In genomic region chr20:34719242-34720017, GRCh38 we compare ENCODE assay signal across 7 cellular contexts. TPM values are rescaled to one million over a fixed set of nuclear protein-coding genes. Genes with fewer than 3 reads are reported as not detected.
A peak's percentile ranks its signal among the peaks of the same experiment; 100 is the strongest.
DNase-seq lines count a peak whose midpoint lies in the region; ATAC-seq, FAIRE-seq and TF ChIP-seq lines count a peak whose summit lies in the region.
"Not testable (repeated sequence)": the region's sequence is repeated elsewhere in the genome, so short reads cannot be mapped to it uniquely, and the experiment has no call there.

No MANE protein-coding gene starts in this region.

- ATAC-seq in GM18519 (IDR thresholded peaks at IDR 0.05; ENCODE audit: low FRiP score, unreplicated experiment) (peak; percentile 68), GM19395 (IDR thresholded peaks at IDR 0.05; ENCODE audit: unreplicated experiment) (peak; percentile 89), GM21619 (IDR thresholded peaks at IDR 0.05; ENCODE audit: unreplicated experiment) (peak; percentile 88), HG02938 (IDR thresholded peaks at IDR 0.05; ENCODE audit: unreplicated experiment) (peak; percentile 84), HG03342 (IDR thresholded peaks at IDR 0.05; ENCODE audit: unreplicated experiment) (peak; percentile 78)
- not testable (repeated sequence) for ATAC-seq in K562

- not testable (repeated sequence) for TF ChIP-seq CTCF in K562 (IDR thresholded peaks at IDR 0.05 in 2 of 3, conservative IDR thresholded peaks at IDR 0.05 in 1 of 3; ENCODE audit: insufficient read depth in 2 of 3, low read depth in 1 of 3, low read length in 3 of 3)

- not testable (repeated sequence) for H3K27me3 ChIP-seq in K562 (ENCODE audit: control insufficient read depth in 2 of 2, insufficient read depth in 2 of 2, low read length in 2 of 2)

- H3K4me3 ChIP-seq in K562, result not testable (repeated sequence)

- not testable (repeated sequence) for TF ChIP-seq POLR2A in K562 (conservative IDR thresholded peaks at IDR 0.05)

- DNase-seq in NCI-H526 (lab: John Stamatoyannopoulos, UW), result peak; percentile 78 to 90
- not testable (repeated sequence) for DNase-seq in K562 (ENCODE audit: extremely low read depth in 1 of 4, low spot score in 3 of 4)

- POLR2A ChIA-PET in K562 (lab: Yijun Ruan, JAX), result interaction anchor here (0.6 to 0.9 kb wide), 3 partner anchors 13 to 122 kb away, joined by 3 to 4 read pairs (median 3); no protein-coding TSS in a partner anchor

- H3K9ac ChIP-seq in K562 (ENCODE audit: insufficient read depth in 1 of 2, low read depth in 2 of 2, low read length in 2 of 2), result not testable (repeated sequence)

- intact Hi-C loops in K562 (cut with micrococcal nuclease), result not testable (repeated sequence)

- TF ChIP-seq EP300 in K562 (IDR thresholded peaks at IDR 0.05; ENCODE audit: low read length), result not testable (repeated sequence)

- H2AFZ ChIP-seq in K562 (ENCODE audit: low read depth, low read length), result not testable (repeated sequence)

- peaks cover 26% of the 10 kb centered on the region; the same call in 2 of the 3 replicates for H3K36me3 ChIP-seq in K562 (ENCODE audit: control insufficient read depth, insufficient read depth, low read length)

- not testable (repeated sequence) for H3K9me1 ChIP-seq in K562 (ENCODE audit: control insufficient read depth, insufficient read depth, low read length)

- H3K27ac ChIP-seq in K562 (ENCODE audit: extremely low read depth, low read depth, low read length), result not testable (repeated sequence)

- WGBS in K562 (ENCODE audit: insufficient coverage, low coverage, missing lambda C conversion rate), result 88% methylated on average over 12 of the region's 13 CpGs

- H3K4me2 ChIP-seq in K562 (ENCODE audit: insufficient read depth, low read length), result not testable (repeated sequence)

- TF ChIP-seq RAD21 in K562 (CRISPR knock-in tag; conservative IDR thresholded peaks at IDR 0.05 in 1 of 2, IDR thresholded peaks at IDR 0.05 in 1 of 2), result not testable (repeated sequence)

- CTCF ChIA-PET in K562 (lab: Yijun Ruan, JAX; ENCODE audit: low intra/inter-chr PET ratio), result not testable (repeated sequence)

- H3K4me1 ChIP-seq in K562 (replicated peaks in 1 of 2; ENCODE audit: control insufficient read depth in 2 of 2, insufficient read depth in 2 of 2, low read length in 2 of 2), result not testable (repeated sequence)

- not testable (repeated sequence) for BruUV-seq in K562 (replicated peaks; lab: Mats Ljungman, UMichigan)

- not testable (repeated sequence) for H3K9me3 ChIP-seq in K562 (replicated peaks; ENCODE audit: control insufficient read depth, insufficient read depth, low read depth, low read length)

- FAIRE-seq in K562 (lab: Jason Lieb, UNC), result peak; percentile 19

- not testable (repeated sequence) for H3K79me2 ChIP-seq in K562 (ENCODE audit: control insufficient read depth, insufficient read depth, low read length)

- H4K20me1 ChIP-seq in K562 (replicated peaks; ENCODE audit: control insufficient read depth, insufficient read depth, low read length), result not testable (repeated sequence)

- in situ Hi-C loops in K562 (cut with MboI), result not testable (repeated sequence)

RNA-seq across cellular contexts. Expression of gene TP53INP2, which starts 15.3 kb away (rescaled TPM):
- 3.4 and 4.9 TPM in 2 replicates for total RNA-seq in K562 (2011; cell fraction: chromatin; rRNA removed; ENCODE audit: low replicate concordance)
- 2.6 and 3.3 TPM in 2 replicates for total RNA-seq in K562 (2011; cell fraction: nucleolus; rRNA removed)
- total RNA-seq in K562 (2011; cell fraction: nucleoplasm; rRNA removed), result 5.6 and 10.4 TPM in 2 replicates
- 0.94 and 1.3 TPM in 2 replicates for total RNA-seq in K562 (2014; rRNA removed)
- 0.62 and 0.93 TPM in 2 replicates for total RNA-seq in K562 (2014; rRNA removed; fragmentation: Illumina TruSeq; extraction: Trizol)
- 0.43 and 0.64 TPM in 2 replicates for total RNA-seq in K562 (2015; rRNA removed; fragmentation: Illumina TruSeq; extraction: Trizol)
- total RNA-seq in K562 (2021), result 3.6 and 4.2 TPM in 2 replicates
- polyA plus RNA-seq in K562 (2011; rRNA removed), result 1.5 and 2.2 TPM in 2 replicates
- 1.7 and 2.3 TPM in 2 replicates for polyA plus RNA-seq in K562 (2011; cell fraction: cytosol; rRNA removed)
- polyA plus RNA-seq in K562 (2011; cell fraction: nucleus; rRNA removed), result 4.1 and 6.3 TPM in 2 replicates
- 5.1 and 5.8 TPM in 2 replicates for polyA plus RNA-seq in K562 (2012)
- polyA plus RNA-seq in K562 (2014; fragmentation: Illumina TruSeq; extraction: Trizol), result 5.0 and 5.5 TPM in 2 replicates
- polyA plus RNA-seq in K562 (2014; fragmentation: Nextera tagmentation; extraction: Ambion mirVana), result 1 to 10 TPM; 1.0 to 1.1 TPM
- 1.4 and 2.1 TPM in 2 replicates for polyA plus RNA-seq in K562 (2014; rRNA removed)
- 1.4 TPM in 2 replicates for polyA minus RNA-seq in K562 (2011; rRNA and poly(A)+ RNA removed)
- polyA minus RNA-seq in K562 (2011; cell fraction: cytosol; rRNA and poly(A)+ RNA removed), result 1.8 and 1.9 TPM in 2 replicates
- polyA minus RNA-seq in K562 (2011; cell fraction: nucleus; rRNA and poly(A)+ RNA removed), result 1.1 and 1.5 TPM in 2 replicates

RNA-seq across cellular contexts. Expression of gene PIGU, which starts 42.5 kb away (rescaled TPM):
- 104 and 126 TPM in 2 replicates for total RNA-seq in K562 (2011; cell fraction: chromatin; rRNA removed; ENCODE audit: low replicate concordance)
- total RNA-seq in K562 (2011; cell fraction: nucleolus; rRNA removed), result 77.5 and 77.6 TPM in 2 replicates
- 79.1 and 90.9 TPM in 2 replicates for total RNA-seq in K562 (2011; cell fraction: nucleoplasm; rRNA removed)
- 14.9 and 19.9 TPM in 2 replicates for total RNA-seq in K562 (2014; rRNA removed)
- 28.1 and 32.0 TPM in 2 replicates for total RNA-seq in K562 (2014; rRNA removed; fragmentation: Illumina TruSeq; extraction: Trizol)
- 32.1 and 32.4 TPM in 2 replicates for total RNA-seq in K562 (2015; rRNA removed; fragmentation: Illumina TruSeq; extraction: Trizol)
- total RNA-seq in K562 (2021), result 25.0 and 26.0 TPM in 2 replicates
- 92.0 and 100 TPM in 2 replicates for polyA plus RNA-seq in K562 (2011; rRNA removed)
- 78.9 and 136 TPM in 2 replicates for polyA plus RNA-seq in K562 (2011; cell fraction: cytosol; rRNA removed)
- 39.0 and 68.4 TPM in 2 replicates for polyA plus RNA-seq in K562 (2011; cell fraction: nucleus; rRNA removed)
- 29.3 and 31.6 TPM in 2 replicates for polyA plus RNA-seq in K562 (2012)
- 50.5 and 63.3 TPM in 2 replicates for polyA plus RNA-seq in K562 (2014; fragmentation: Illumina TruSeq; extraction: Trizol)
- polyA plus RNA-seq in K562 (2014; fragmentation: Nextera tagmentation; extraction: Ambion mirVana), result 10 to 100 TPM in 1 of 2 experiments, 1 to 10 TPM in 1; 6.5 to 14.2 TPM
- 28.9 and 37.2 TPM in 2 replicates for polyA plus RNA-seq in K562 (2014; rRNA removed)
- polyA minus RNA-seq in K562 (2011; rRNA and poly(A)+ RNA removed), result 77.8 and 84.0 TPM in 2 replicates
- 28.4 and 29.1 TPM in 2 replicates for polyA minus RNA-seq in K562 (2011; cell fraction: cytosol; rRNA and poly(A)+ RNA removed)
- polyA minus RNA-seq in K562 (2011; cell fraction: nucleus; rRNA and poly(A)+ RNA removed), result 10.9 and 24.0 TPM in 2 replicates
